11 cellular contexts compared by ENCODE assay signal in genomic region chr15:95799286-95800187, GRCh38.
DNase-seq lines count a peak whose midpoint lies in the region; ATAC-seq, FAIRE-seq and TF ChIP-seq lines count a peak whose summit lies in the region.
"Had no signal": no experiment of that assay in that cellular context is flagged by ENCODE, and none has a peak within 500 bp of the region (broad histone marks: within the 10 kb centered on the region; RNA-seq: fewer than 3 reads in every experiment).

No MANE protein-coding gene starts in this region.

- H3K9me3 ChIP-seq in AG04450 (ENCODE audit: control insufficient read depth, insufficient read depth, low read length) (no peaks in the 10 kb centered on the region), GM12878 (replicated peaks; ENCODE audit: control insufficient read depth, insufficient read depth, low read length) (no peaks in the 10 kb centered on the region), keratinocyte (ENCODE audit: control insufficient read depth, low read depth, low read length) (no peaks in the 10 kb centered on the region), uterus (no peaks in the 10 kb centered on the region)
- H3K9me3 ChIP-seq: ascending aorta had no signal

- H2AFZ ChIP-seq in GM12878 (ENCODE audit: control insufficient read depth, low read depth, low read length) (no peak overlapping the region), keratinocyte (ENCODE audit: control insufficient read depth, low read length) (no peak overlapping the region)

- no TSS peak for BruUV-seq in GM12878 (replicated peaks; lab: Mats Ljungman, UMichigan)

- H3K9ac ChIP-seq in GM12878 (ENCODE audit: control insufficient read depth, insufficient read depth, low read length) = no peak overlapping the region
- no peak overlapping the region for H3K9ac ChIP-seq in keratinocyte (ENCODE audit: control insufficient read depth, extremely low read depth, insufficient read depth, low read length)

- no peaks in the 10 kb centered on the region for H3K36me3 ChIP-seq in GM12878 (ENCODE audit: control insufficient read depth in 2 of 2, insufficient read depth in 2 of 2, low read length in 1 of 2)
- no peaks in the 10 kb centered on the region for H3K36me3 ChIP-seq in keratinocyte (ENCODE audit: control insufficient read depth in 2 of 2, extremely low read depth in 1 of 2, insufficient read depth in 2 of 2, low read length in 2 of 2)
- no peaks in the 10 kb centered on the region for H3K36me3 ChIP-seq in uterus
- H3K36me3 ChIP-seq: ascending aorta had no signal

- H3K79me2 ChIP-seq in GM12878 (ENCODE audit: control insufficient read depth, insufficient read depth, low read length) = no peaks in the 10 kb centered on the region
- H3K79me2 ChIP-seq in keratinocyte (ENCODE audit: control insufficient read depth, insufficient read depth, low read length) = no peaks in the 10 kb centered on the region

- H4K20me1 ChIP-seq in GM12878 (ENCODE audit: control insufficient read depth, insufficient read depth) (no peaks in the 10 kb centered on the region), keratinocyte (ENCODE audit: control insufficient read depth, extremely low read depth, insufficient read depth, low read length) (no peaks in the 10 kb centered on the region)

- H3K4me2 ChIP-seq in GM12878 (ENCODE audit: control insufficient read depth, insufficient read depth) = no peak overlapping the region
- H3K4me2 ChIP-seq in keratinocyte (ENCODE audit: control insufficient read depth, extremely low read depth, insufficient read depth, low read depth, low read length) = no peak overlapping the region

- 48% methylated on average over 12 of the region's 12 CpGs for WGBS in GM12878 (ENCODE audit: insufficient coverage, insufficient replicate concordance, low lambda C conversion rate, missing lambda C conversion rate)

- no peak for TF ChIP-seq POLR2A in GM12878 (IDR thresholded peaks at IDR 0.05; ENCODE audit: low read depth, low read length)
- TF ChIP-seq POLR2A in uterus (IDR thresholded peaks at IDR 0.05) = no peak

- CTCF ChIA-PET in AG04450 (lab: Charles Lee) (no interaction called here), GM12878 (lab: Yijun Ruan, JAX) (no interaction called here)

- H3K4me1 ChIP-seq in GM12878 (ENCODE audit: control insufficient read depth, insufficient read depth, low read length) (no peaks in the 10 kb centered on the region), keratinocyte (ENCODE audit: control insufficient read depth, extremely low read depth, insufficient read depth, low read length) (no peaks in the 10 kb centered on the region), uterus (no peaks in the 10 kb centered on the region)
- H3K4me1 ChIP-seq: ascending aorta had no signal

- peak; percentile 72 for FAIRE-seq in GM12878 (lab: Jason Lieb, UNC)
- FAIRE-seq in keratinocyte (lab: Jason Lieb, UNC) = no peak

- dilution Hi-C loops in keratinocyte (cut with MboI; ENCODE audit: extremely low pct_ligation_motif_present, low sequenced_read_pairs) = no loop called here

- intact Hi-C loops in GM12878 (cut with micrococcal nuclease; ENCODE audit: unreplicated experiment) (no loop called here), uterus (cut with DNase I; ENCODE audit: low total_unique reads) (no loop called here)

- H3K4me3 ChIP-seq in AG04450 (ENCODE audit: low read depth, low read length) (no peak overlapping the region), GM12878 (no peak overlapping the region), keratinocyte (ENCODE audit: control insufficient read depth in 2 of 3, extremely low read depth in 1 of 3, insufficient read depth in 2 of 3, low read depth in 1 of 3, low read length in 3 of 3) (no peak overlapping the region), uterus (no peak overlapping the region)
- H3K4me3 ChIP-seq: ascending aorta had no signal

- peak; percentile 55 for DNase-seq in AG04450 (ENCODE audit: low read depth, low spot score)
- DNase-seq in HPDE6-E6E7 (ENCODE audit: extremely low spot score) = peak; percentile 66
- DNase-seq in GM12878 (ENCODE audit: low read depth, low spot score) = no peak
- DNase-seq in keratinocyte (ENCODE audit: low read depth, low spot score) = peak; percentile 5
- DNase-seq in uterus = no peak
- DNase-seq in NAMALWA (ENCODE audit: low spot score) = no peak
- DNase-seq in activated effector memory CD4-positive, alpha-beta T cell treated with Interleukin-2 at 50 U/mL for 16 hours = no peak
- DNase-seq in NCI-H446 (lab: John Stamatoyannopoulos, UW) = no peak
- DNase-seq: CD8-positive, alpha-beta memory T cell; glutamatergic neuron had no signal

- H3K9me1 ChIP-seq in keratinocyte (ENCODE audit: control insufficient read depth, extremely low read depth, insufficient read depth, low read length) = no peaks in the 10 kb centered on the region

- in situ Hi-C loops in GM12878 (cut with MboI) = no loop called here

- RAD21 ChIA-PET in GM12878 (lab: Charles Lee; ENCODE audit: unreplicated experiment) = interaction anchor here (0.8 kb wide), 1 partner anchor 47 kb away, joined by 4 read pairs; no protein-coding TSS in a partner anchor

- no peak for ATAC-seq in GM12878

- H3K27me3 ChIP-seq in AG04450 (ENCODE audit: control insufficient read depth, insufficient read depth, low read length) = no peaks in the 10 kb centered on the region
- no peaks in the 10 kb centered on the region for H3K27me3 ChIP-seq in GM12878 (replicated peaks in 1 of 2; ENCODE audit: control insufficient read depth in 2 of 2, insufficient read depth in 2 of 2, low read length in 1 of 2)
- H3K27me3 ChIP-seq in keratinocyte (ENCODE audit: control insufficient read depth, extremely low read depth, insufficient read depth, low read length) = no peaks in the 10 kb centered on the region
- H3K27me3 ChIP-seq in uterus = no peaks in the 10 kb centered on the region
- H3K27me3 ChIP-seq: ascending aorta had no signal

- no peak for TF ChIP-seq EP300 in GM12878 (IDR thresholded peaks at IDR 0.05; ENCODE audit: borderline replicate concordance in 1 of 2, control insufficient read depth in 1 of 2, low read depth in 2 of 2, low read length in 2 of 2)

- POLR2A ChIA-PET in AG04450 (lab: Yijun Ruan, JAX) = interaction anchor here (0.6 to 1.2 kb wide), 2 partner anchors 531 to 538 kb away, joined by 4 read pairs; partner anchors contain the start of gene NR2F2
- POLR2A ChIA-PET in GM12878 (lab: Charles Lee) = no interaction called here

- SMC1A ChIA-PET in GM12878 (lab: Charles Lee; ENCODE audit: uncharacterized antibody, unreplicated experiment) = interaction anchor here (0.7 kb wide), 1 partner anchor 12 kb away, joined by 3 read pairs; no protein-coding TSS in a partner anchor

- no peak for TF ChIP-seq CTCF in AG04450 (IDR thresholded peaks at IDR 0.05; ENCODE audit: low read depth, low read length)
- no peak for TF ChIP-seq CTCF in GM12878 (IDR thresholded peaks at IDR 0.05 in 2 of 3, conservative IDR thresholded peaks at IDR 0.05 in 1 of 3; ENCODE audit: control insufficient read depth in 2 of 3, extremely low read depth in 1 of 3, insufficient read depth in 1 of 3, low read depth in 3 of 3, low read length in 3 of 3)
- no peak for TF ChIP-seq CTCF in keratinocyte (optimal IDR thresholded peaks at IDR 0.05 in 1 of 3, IDR thresholded peaks at IDR 0.05 in 1 of 3, conservative IDR thresholded peaks at IDR 0.05 in 1 of 3; ENCODE audit: extremely low read depth in 1 of 3, insufficient read depth in 2 of 3, low read length in 3 of 3)
- no peak for TF ChIP-seq CTCF in uterus (IDR thresholded peaks at IDR 0.05)

- TF ChIP-seq RAD21 in GM12878 (IDR thresholded peaks at IDR 0.05; ENCODE audit: insufficient read depth, low read depth, low read length) = no peak

- no peak overlapping the region for H3K27ac ChIP-seq in AG04450 (ENCODE audit: low read depth, low read length)
- no peak overlapping the region for H3K27ac ChIP-seq in GM12878 (ENCODE audit: control insufficient read depth, insufficient read depth)
- H3K27ac ChIP-seq in keratinocyte (ENCODE audit: control insufficient read depth, insufficient read depth, low read length) = no peak overlapping the region
- H3K27ac ChIP-seq in uterus = no peak overlapping the region
- H3K27ac ChIP-seq: ascending aorta had no signal

TF ChIP-seq in GM12878, 131 proteins besides CTCF, POLR2A, EP300 and RAD21:
- TF ChIP-seq IRF3 (IDR thresholded peaks at IDR 0.05) (no peak), EED (IDR thresholded peaks at IDR 0.05; ENCODE audit: low read depth) (no peak), POLR2AphosphoS5 (IDR thresholded peaks at IDR 0.05; ENCODE audit: low read length) (no peak), PAX5 (IDR thresholded peaks at IDR 0.05; ENCODE audit: borderline replicate concordance, low read depth, low read length) (no peak), FOS (IDR thresholded peaks at IDR 0.05; ENCODE audit: borderline replicate concordance, extremely low read depth, insufficient read length) (no peak), EZH2 (IDR thresholded peaks at IDR 0.05; ENCODE audit: borderline replicate concordance, control insufficient read depth, low read depth, low read length) (no peak), POLR2AphosphoS2 (IDR thresholded peaks at IDR 0.05; ENCODE audit: low read depth, low read length) (no peak), E4F1 (IDR thresholded peaks at IDR 0.05; ENCODE audit: borderline replicate concordance, partially characterized antibody) (no peak)

Comparison
In these comparisons a context has a peak if more than half of its experiments do, and no peak if none do; other contexts are left out.
1. DNase-seq: peak in AG04450 (single experiment), HPDE6-E6E7 (single experiment) and keratinocyte (single experiment); none in GM12878 (single experiment), uterus (0 of 2), NAMALWA (single experiment), activated effector memory CD4-positive, alpha-beta T cell treated with Interleukin-2 at 50 U/mL for 16 hours (single experiment) and NCI-H446 (0 of 2).